Comparison of ENCODE assay signal across 24 cellular contexts in genomic region chr9:76985581-76985980, GRCh38. TPM values are rescaled to one million over a fixed set of nuclear protein-coding genes. Genes with fewer than 3 reads are reported as not detected.
"Had no signal": no experiment of that assay in that cellular context is flagged by ENCODE, and none has a peak within 500 bp of the region (broad histone marks: within the 10 kb centered on the region; RNA-seq: fewer than 3 reads in every experiment).

No MANE protein-coding gene starts in this region.

- H3K36me3 ChIP-seq: cardiac muscle cell, stomach, thoracic aorta, upper lobe of left lung had no signal

- H3K9me3 Mint-ChIP-seq: mesothelial cell of epicardium; nephron; stimulated activated effector memory CD8-positive, alpha-beta T cell treated with anti-CD3 and anti-CD28 coated beads, Interleukin-12 subunit alpha, Interleukin-12 subunit beta, amount 100 ng/mL, for 72 hours had no signal

- H3K9me3 ChIP-seq: stomach, thoracic aorta, upper lobe of left lung had no signal

- H3K4me1 Mint-ChIP-seq: mesothelial cell of epicardium; nephron; stimulated activated effector memory CD8-positive, alpha-beta T cell treated with anti-CD3 and anti-CD28 coated beads, Interleukin-12 subunit alpha, Interleukin-12 subunit beta, amount 100 ng/mL, for 72 hours had no signal

- ATAC-seq: sciatic nerve; stimulated activated effector memory CD8-positive, alpha-beta T cell treated with anti-CD3 and anti-CD28 coated beads, Interleukin-12 subunit alpha, Interleukin-12 subunit beta, amount 100 ng/mL, for 72 hours had no signal

- DNase-seq: activated CD4-positive, CD25-positive, alpha-beta regulatory T cell treated with anti-CD3 and anti-CD28 coated beads, Interleukin-2, amount 50 U/mL, for 72 hours; activated CD8-positive, alpha-beta memory T cell treated with anti-CD3 and anti-CD28 coated beads for 24 hours; activated CD8-positive, alpha-beta memory T cell treated with anti-CD3 and anti-CD28 coated beads, Interleukin-2, amount 50 U/mL, for 48 hours; activated gamma-delta T cell; amniotic stem cell; hypothalamus; islet precursor cell; stimulated activated CD4-positive, alpha-beta T cell treated with anti-CD3 and anti-CD28 coated beads, Interleukin-4, amount 100 ng/mL, for 24 hours; stomach; T1000; upper lobe of left lung had no signal

- H3K4me1 ChIP-seq: stomach, upper lobe of left lung had no signal

- H3K4me3 ChIP-seq: cardiac muscle cell, lung, stomach, thoracic aorta, upper lobe of left lung had no signal

- H3K27ac ChIP-seq: cardiac muscle cell, stomach, thoracic aorta, upper lobe of left lung, VCaP had no signal

- H3K36me3 Mint-ChIP-seq: activated naive CD8-positive, alpha-beta T cell; mesothelial cell of epicardium; stimulated activated effector memory CD8-positive, alpha-beta T cell treated with anti-CD3 and anti-CD28 coated beads, Interleukin-12 subunit alpha, Interleukin-12 subunit beta, amount 100 ng/mL, for 72 hours had no signal

- H3K27ac Mint-ChIP-seq: activated naive CD8-positive, alpha-beta T cell; mesothelial cell of epicardium; nephron; stimulated activated effector memory CD8-positive, alpha-beta T cell treated with anti-CD3 and anti-CD28 coated beads, Interleukin-12 subunit alpha, Interleukin-12 subunit beta, amount 100 ng/mL, for 72 hours had no signal

- H3K27me3 ChIP-seq: stomach, upper lobe of left lung had no signal

- H3K4me3 Mint-ChIP-seq: activated naive CD8-positive, alpha-beta T cell; mesothelial cell of epicardium; nephron; stimulated activated effector memory CD8-positive, alpha-beta T cell treated with anti-CD3 and anti-CD28 coated beads, Interleukin-12 subunit alpha, Interleukin-12 subunit beta, amount 100 ng/mL, for 72 hours had no signal

RNA-seq across cellular contexts. Expression of gene FOXB2, which starts 33.9 kb away (rescaled TPM):
- total RNA-seq: cardiac muscle cell, dermis microvascular lymphatic vessel endothelial cell, epithelial cell of proximal tubule, fibroblast of lung, frontal cortex, lung, mesothelial cell of epicardium, sciatic nerve, stomach, thoracic aorta, upper lobe of left lung had no signal
- polyA plus RNA-seq: cardiac muscle cell, fibroblast of lung, lung, stomach had no signal
